1 cellular context compared by ENCODE assay signal in the genomic region with DNA sequence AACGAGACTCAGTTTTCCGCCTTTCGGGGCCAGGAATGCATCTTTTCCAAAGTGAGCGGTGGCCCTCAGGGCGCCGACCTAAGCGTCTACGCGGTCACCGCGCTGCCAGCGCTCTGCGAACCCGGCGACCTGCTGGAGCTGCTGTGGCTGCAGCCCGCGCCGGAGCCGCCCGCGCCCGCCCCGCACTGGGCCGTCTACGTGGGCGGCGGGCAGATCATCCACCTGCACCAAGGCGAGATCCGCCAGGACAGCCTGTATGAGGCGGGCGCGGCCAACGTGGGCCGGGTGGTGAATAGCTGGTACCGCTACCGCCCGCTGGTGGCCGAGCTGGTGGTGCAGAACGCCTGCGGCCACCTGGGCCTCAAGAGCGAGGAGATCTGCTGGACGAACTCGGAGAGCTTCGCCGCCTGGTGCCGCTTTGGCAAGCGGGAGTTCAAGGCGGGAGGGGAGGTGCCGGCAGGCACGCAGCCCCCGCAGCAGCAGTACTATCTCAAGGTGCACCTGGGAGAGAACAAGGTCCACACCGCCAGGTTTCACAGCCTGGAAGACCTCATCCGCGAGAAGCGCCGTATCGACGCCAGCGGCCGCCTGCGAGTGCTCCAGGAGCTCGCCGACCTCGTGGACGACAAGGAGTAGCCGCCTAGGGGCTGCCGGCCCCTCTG.
TF ChIP-seq lines count a peak whose summit lies in the region.

No MANE protein-coding gene starts in this region.

TF ChIP-seq in H1, 55 proteins besides CTCF, POLR2A, EP300 and RAD21 (continued from another document):
- no peak for TF ChIP-seq CTBP2 (IDR thresholded peaks at IDR 0.05; ENCODE audit: borderline replicate concordance, insufficient read depth, insufficient read length, low read length)
- TF ChIP-seq BRCA1 (IDR thresholded peaks at IDR 0.05; ENCODE audit: low read depth, low read length) = no peak; the same call in 1 of the 2 replicates
- TF ChIP-seq POLR2AphosphoS5 (IDR thresholded peaks at IDR 0.05; ENCODE audit: low read depth, low read length) = no peak
- TF ChIP-seq RXRA (IDR thresholded peaks at IDR 0.05; ENCODE audit: insufficient read depth, low read depth, low read length) = no peak
- TF ChIP-seq POU5F1 (IDR thresholded peaks at IDR 0.05; ENCODE audit: low read depth, low read length) = no peak
- no peak for TF ChIP-seq SIRT6 (IDR thresholded peaks at IDR 0.05; ENCODE audit: low read length)
- TF ChIP-seq CBX5 (IDR thresholded peaks at IDR 0.05; ENCODE audit: low read depth, low read length) = no peak
- no peak for TF ChIP-seq BACH1 (IDR thresholded peaks at IDR 0.05; ENCODE audit: low read length)
- 0 out of 2 replicates have a peak, but pooled peaks have one; percentile 34 for TF ChIP-seq FOSL1 (IDR thresholded peaks at IDR 0.05; ENCODE audit: insufficient read depth, low read depth, low read length)
- no peak for TF ChIP-seq GTF2F1 (IDR thresholded peaks at IDR 0.05; ENCODE audit: borderline replicate concordance, low read depth, low read length)
- peak; percentile 19 to 32; a peak in 1 of 4 replicates for TF ChIP-seq HDAC2 (IDR thresholded peaks at IDR 0.05; ENCODE audit: borderline replicate concordance in 1 of 2, low read depth in 2 of 2, low read length in 2 of 2)
- no peak for TF ChIP-seq SP2 (IDR thresholded peaks at IDR 0.05; ENCODE audit: low read length)
- TF ChIP-seq HDAC6 (IDR thresholded peaks at IDR 0.05; ENCODE audit: low read depth, low read length) = no peak
- TF ChIP-seq ASH2L (IDR thresholded peaks at IDR 0.05; ENCODE audit: low read length) = peak; percentile 71
- TF ChIP-seq MAFK (IDR thresholded peaks at IDR 0.05; ENCODE audit: low read depth, low read length) = no peak
- TF ChIP-seq, protein P1, sequence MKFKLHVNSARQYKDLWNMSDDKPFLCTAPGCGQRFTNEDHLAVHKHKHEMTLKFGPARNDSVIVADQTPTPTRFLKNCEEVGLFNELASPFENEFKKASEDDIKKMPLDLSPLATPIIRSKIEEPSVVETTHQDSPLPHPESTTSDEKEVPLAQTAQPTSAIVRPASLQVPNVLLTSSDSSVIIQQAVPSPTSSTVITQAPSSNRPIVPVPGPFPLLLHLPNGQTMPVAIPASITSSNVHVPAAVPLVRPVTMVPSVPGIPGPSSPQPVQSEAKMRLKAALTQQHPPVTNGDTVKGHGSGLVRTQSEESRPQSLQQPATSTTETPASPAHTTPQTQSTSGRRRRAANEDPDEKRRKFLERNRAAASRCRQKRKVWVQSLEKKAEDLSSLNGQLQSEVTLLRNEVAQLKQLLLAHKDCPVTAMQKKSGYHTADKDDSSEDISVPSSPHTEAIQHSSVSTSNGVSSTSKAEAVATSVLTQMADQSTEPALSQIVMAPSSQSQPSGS (IDR thresholded peaks at IDR 0.05; ENCODE audit: low read length) = no peak
- TF ChIP-seq JUN (IDR thresholded peaks at IDR 0.05; ENCODE audit: low read depth, low read length) = no peak
- TF ChIP-seq SP4 (IDR thresholded peaks at IDR 0.05; ENCODE audit: low read length) = no peak
- TF ChIP-seq EGR1 (IDR thresholded peaks at IDR 0.05; ENCODE audit: borderline replicate concordance, low read depth, low read length) = no peak
- no peak for TF ChIP-seq CHD2 (IDR thresholded peaks at IDR 0.05; ENCODE audit: low read length)
- TF ChIP-seq EZH2 (IDR thresholded peaks at IDR 0.05; ENCODE audit: low read depth, low read length, severe bottlenecking) = peak; percentile 54
- TF ChIP-seq YY1 (IDR thresholded peaks at IDR 0.05; ENCODE audit: low read depth, low read length) = 0 out of 2 replicates have a peak, but pooled peaks have one; percentile 17
- TF ChIP-seq SUZ12 (IDR thresholded peaks at IDR 0.05; ENCODE audit: low read length) = peak; percentile 31; the same call in 1 of the 2 replicates
- TF ChIP-seq, protein P2, sequence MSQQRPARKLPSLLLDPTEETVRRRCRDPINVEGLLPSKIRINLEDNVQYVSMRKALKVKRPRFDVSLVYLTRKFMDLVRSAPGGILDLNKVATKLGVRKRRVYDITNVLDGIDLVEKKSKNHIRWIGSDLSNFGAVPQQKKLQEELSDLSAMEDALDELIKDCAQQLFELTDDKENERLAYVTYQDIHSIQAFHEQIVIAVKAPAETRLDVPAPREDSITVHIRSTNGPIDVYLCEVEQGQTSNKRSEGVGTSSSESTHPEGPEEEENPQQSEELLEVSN (IDR thresholded peaks at IDR 0.05) = peak; percentile 85
- TF ChIP-seq, protein P3, sequence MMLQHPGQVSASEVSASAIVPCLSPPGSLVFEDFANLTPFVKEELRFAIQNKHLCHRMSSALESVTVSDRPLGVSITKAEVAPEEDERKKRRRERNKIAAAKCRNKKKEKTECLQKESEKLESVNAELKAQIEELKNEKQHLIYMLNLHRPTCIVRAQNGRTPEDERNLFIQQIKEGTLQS (IDR thresholded peaks at IDR 0.05; ENCODE audit: insufficient read depth, low read depth, low read length) = no peak
- peak; percentile 39; the same call in 1 of the 2 replicates for TF ChIP-seq TAF1 (IDR thresholded peaks at IDR 0.05; ENCODE audit: low read depth, low read length)
- no peak for TF ChIP-seq CHD1 (IDR thresholded peaks at IDR 0.05; ENCODE audit: low read depth, low read length)
- no peak for TF ChIP-seq BCL11A (IDR thresholded peaks at IDR 0.05; ENCODE audit: low read depth in 2 of 2, low read length in 2 of 2)
- TF ChIP-seq, protein P4, sequence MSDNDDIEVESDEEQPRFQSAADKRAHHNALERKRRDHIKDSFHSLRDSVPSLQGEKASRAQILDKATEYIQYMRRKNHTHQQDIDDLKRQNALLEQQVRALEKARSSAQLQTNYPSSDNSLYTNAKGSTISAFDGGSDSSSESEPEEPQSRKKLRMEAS (IDR thresholded peaks at IDR 0.05) = peak; percentile 87
- TF ChIP-seq, protein P5, sequence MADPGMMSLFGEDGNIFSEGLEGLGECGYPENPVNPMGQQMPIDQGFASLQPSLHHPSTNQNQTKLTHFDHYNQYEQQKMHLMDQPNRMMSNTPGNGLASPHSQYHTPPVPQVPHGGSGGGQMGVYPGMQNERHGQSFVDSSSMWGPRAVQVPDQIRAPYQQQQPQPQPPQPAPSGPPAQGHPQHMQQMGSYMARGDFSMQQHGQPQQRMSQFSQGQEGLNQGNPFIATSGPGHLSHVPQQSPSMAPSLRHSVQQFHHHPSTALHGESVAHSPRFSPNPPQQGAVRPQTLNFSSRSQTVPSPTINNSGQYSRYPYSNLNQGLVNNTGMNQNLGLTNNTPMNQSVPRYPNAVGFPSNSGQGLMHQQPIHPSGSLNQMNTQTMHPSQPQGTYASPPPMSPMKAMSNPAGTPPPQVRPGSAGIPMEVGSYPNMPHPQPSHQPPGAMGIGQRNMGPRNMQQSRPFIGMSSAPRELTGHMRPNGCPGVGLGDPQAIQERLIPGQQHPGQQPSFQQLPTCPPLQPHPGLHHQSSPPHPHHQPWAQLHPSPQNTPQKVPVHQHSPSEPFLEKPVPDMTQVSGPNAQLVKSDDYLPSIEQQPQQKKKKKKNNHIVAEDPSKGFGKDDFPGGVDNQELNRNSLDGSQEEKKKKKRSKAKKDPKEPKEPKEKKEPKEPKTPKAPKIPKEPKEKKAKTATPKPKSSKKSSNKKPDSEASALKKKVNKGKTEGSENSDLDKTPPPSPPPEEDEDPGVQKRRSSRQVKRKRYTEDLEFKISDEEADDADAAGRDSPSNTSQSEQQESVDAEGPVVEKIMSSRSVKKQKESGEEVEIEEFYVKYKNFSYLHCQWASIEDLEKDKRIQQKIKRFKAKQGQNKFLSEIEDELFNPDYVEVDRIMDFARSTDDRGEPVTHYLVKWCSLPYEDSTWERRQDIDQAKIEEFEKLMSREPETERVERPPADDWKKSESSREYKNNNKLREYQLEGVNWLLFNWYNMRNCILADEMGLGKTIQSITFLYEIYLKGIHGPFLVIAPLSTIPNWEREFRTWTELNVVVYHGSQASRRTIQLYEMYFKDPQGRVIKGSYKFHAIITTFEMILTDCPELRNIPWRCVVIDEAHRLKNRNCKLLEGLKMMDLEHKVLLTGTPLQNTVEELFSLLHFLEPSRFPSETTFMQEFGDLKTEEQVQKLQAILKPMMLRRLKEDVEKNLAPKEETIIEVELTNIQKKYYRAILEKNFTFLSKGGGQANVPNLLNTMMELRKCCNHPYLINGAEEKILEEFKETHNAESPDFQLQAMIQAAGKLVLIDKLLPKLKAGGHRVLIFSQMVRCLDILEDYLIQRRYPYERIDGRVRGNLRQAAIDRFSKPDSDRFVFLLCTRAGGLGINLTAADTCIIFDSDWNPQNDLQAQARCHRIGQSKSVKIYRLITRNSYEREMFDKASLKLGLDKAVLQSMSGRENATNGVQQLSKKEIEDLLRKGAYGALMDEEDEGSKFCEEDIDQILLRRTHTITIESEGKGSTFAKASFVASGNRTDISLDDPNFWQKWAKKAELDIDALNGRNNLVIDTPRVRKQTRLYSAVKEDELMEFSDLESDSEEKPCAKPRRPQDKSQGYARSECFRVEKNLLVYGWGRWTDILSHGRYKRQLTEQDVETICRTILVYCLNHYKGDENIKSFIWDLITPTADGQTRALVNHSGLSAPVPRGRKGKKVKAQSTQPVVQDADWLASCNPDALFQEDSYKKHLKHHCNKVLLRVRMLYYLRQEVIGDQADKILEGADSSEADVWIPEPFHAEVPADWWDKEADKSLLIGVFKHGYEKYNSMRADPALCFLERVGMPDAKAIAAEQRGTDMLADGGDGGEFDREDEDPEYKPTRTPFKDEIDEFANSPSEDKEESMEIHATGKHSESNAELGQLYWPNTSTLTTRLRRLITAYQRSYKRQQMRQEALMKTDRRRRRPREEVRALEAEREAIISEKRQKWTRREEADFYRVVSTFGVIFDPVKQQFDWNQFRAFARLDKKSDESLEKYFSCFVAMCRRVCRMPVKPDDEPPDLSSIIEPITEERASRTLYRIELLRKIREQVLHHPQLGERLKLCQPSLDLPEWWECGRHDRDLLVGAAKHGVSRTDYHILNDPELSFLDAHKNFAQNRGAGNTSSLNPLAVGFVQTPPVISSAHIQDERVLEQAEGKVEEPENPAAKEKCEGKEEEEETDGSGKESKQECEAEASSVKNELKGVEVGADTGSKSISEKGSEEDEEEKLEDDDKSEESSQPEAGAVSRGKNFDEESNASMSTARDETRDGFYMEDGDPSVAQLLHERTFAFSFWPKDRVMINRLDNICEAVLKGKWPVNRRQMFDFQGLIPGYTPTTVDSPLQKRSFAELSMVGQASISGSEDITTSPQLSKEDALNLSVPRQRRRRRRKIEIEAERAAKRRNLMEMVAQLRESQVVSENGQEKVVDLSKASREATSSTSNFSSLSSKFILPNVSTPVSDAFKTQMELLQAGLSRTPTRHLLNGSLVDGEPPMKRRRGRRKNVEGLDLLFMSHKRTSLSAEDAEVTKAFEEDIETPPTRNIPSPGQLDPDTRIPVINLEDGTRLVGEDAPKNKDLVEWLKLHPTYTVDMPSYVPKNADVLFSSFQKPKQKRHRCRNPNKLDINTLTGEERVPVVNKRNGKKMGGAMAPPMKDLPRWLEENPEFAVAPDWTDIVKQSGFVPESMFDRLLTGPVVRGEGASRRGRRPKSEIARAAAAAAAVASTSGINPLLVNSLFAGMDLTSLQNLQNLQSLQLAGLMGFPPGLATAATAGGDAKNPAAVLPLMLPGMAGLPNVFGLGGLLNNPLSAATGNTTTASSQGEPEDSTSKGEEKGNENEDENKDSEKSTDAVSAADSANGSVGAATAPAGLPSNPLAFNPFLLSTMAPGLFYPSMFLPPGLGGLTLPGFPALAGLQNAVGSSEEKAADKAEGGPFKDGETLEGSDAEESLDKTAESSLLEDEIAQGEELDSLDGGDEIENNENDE (IDR thresholded peaks at IDR 0.05; ENCODE audit: insufficient replicate concordance, low read length) = no peak
- peak; percentile 47 for TF ChIP-seq CREB1 (IDR thresholded peaks at IDR 0.05)
- no peak for TF ChIP-seq PHF8 (conservative IDR thresholded peaks at IDR 0.05; ENCODE audit: low read depth, low read length)
- no peak for TF ChIP-seq NRF1 (IDR thresholded peaks at IDR 0.05; ENCODE audit: low read depth, low read length)
- TF ChIP-seq TBP (IDR thresholded peaks at IDR 0.05; ENCODE audit: low read depth, low read length) = no peak
- TF ChIP-seq, protein P6, sequence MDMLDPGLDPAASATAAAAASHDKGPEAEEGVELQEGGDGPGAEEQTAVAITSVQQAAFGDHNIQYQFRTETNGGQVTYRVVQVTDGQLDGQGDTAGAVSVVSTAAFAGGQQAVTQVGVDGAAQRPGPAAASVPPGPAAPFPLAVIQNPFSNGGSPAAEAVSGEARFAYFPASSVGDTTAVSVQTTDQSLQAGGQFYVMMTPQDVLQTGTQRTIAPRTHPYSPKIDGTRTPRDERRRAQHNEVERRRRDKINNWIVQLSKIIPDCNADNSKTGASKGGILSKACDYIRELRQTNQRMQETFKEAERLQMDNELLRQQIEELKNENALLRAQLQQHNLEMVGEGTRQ (IDR thresholded peaks at IDR 0.05; ENCODE audit: low read length) = no peak
- TF ChIP-seq KDM5A (IDR thresholded peaks at IDR 0.05; ENCODE audit: low read length) = no peak
- no peak for TF ChIP-seq TAF7 (optimal IDR thresholded peaks at IDR 0.05; ENCODE audit: borderline replicate concordance, low read depth, low read length)
- TF ChIP-seq TEAD4 (IDR thresholded peaks at IDR 0.05; ENCODE audit: low read depth, low read length) = no peak; the same call in 1 of the 2 replicates
- no peak for TF ChIP-seq RFX5 (IDR thresholded peaks at IDR 0.05; ENCODE audit: borderline replicate concordance, low read depth, low read length)
- no peak for TF ChIP-seq JUND (IDR thresholded peaks at IDR 0.05; ENCODE audit: low read length)
- no peak for TF ChIP-seq NANOG (IDR thresholded peaks at IDR 0.05; ENCODE audit: insufficient read depth, low read depth, low read length, poor library complexity, severe bottlenecking)
- TF ChIP-seq CBX8 (IDR thresholded peaks at IDR 0.05; ENCODE audit: borderline replicate concordance, low read depth, low read length) = no peak
- TF ChIP-seq SIN3A (conservative IDR thresholded peaks at IDR 0.05 in 1 of 2, IDR thresholded peaks at IDR 0.05 in 1 of 2; ENCODE audit: low read depth in 1 of 2, low read length in 2 of 2) = 0 out of 4 replicates have a peak, but pooled peaks of 1 of the 2 experiments have one; percentile 50
- TF ChIP-seq RNF2 (IDR thresholded peaks at IDR 0.05; ENCODE audit: borderline replicate concordance, low read depth, low read length, missing control alignments, poor library complexity, severe bottlenecking) = no peak
TF ChIP-seq in H1: peak in this region for 15.
